Comparison of ENCODE assay signal across 17 cellular contexts in the genomic region with DNA sequence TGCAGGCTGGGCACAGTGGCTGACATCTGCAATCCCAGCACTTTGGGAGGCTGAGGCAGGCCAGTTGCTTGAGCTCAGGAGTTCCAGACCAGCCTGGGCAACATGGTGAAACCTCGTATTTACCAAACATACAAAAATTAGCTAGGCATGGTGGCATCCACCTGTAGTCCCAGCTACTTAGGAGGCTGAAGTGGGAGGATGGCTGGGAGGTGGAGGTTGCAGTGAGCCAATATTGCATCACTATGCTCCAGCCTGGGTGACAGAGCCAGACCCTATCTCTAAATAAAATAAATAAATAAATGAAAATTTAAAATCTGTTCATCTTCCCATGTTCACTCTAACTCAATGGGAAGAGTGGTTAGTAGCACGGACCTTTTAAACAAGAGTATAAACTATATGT.
DNase-seq lines count a peak whose midpoint lies in the region; ATAC-seq, FAIRE-seq and TF ChIP-seq lines count a peak whose summit lies in the region.
"Had no signal": no experiment of that assay in that cellular context is flagged by ENCODE, and none has a peak within 500 bp of the region (broad histone marks: within the 10 kb centered on the region; RNA-seq: fewer than 3 reads in every experiment).

No MANE protein-coding gene starts in this region.

- DNase-seq in activated CD4-positive, alpha-beta T cell treated with anti-CD3 and anti-CD28 coated beads for 36 hours: no peak
- DNase-seq in activated CD4-positive, alpha-beta T cell treated with anti-CD3 and anti-CD28 coated beads, Interleukin-2, amount 50 U/mL, for 4 hours: no peak
- no peak for DNase-seq in GM23248
- no peak for DNase-seq in K562 (ENCODE audit: extremely low read depth in 1 of 4, low spot score in 3 of 4)
- DNase-seq in natural killer cell treated with Interleukin-12 subunit alpha and Interleukin-12 subunit beta and Interleukin-15 and Interleukin-18, amount 100 ng/mL, for 72 hours (ENCODE audit: low spot score): no peak
- no peak for DNase-seq in activated T-helper 2 cell treated with anti-CD3 and anti-CD28 coated beads, Interferon-gamma antibody, Interleukin-2, Interleukin-4, amounts not matched to agents 10 μg/mL and 5 μg/mL and 100 μg/mL, durations not matched to agents 14 hours and 24 hours and 36 hours (ENCODE audit: low spot score)
- DNase-seq: KBM-7, NCI-H1092, NCI-H1694, NCI-H2107, NCI-H226, NCI-H526 treated with DMSO at 0.1 percent for 48 hours, OCI-M1 had no signal

- no peak overlapping the region for H3K4me2 ChIP-seq in GM23248 (ENCODE audit: unreplicated experiment)
- H3K4me2 ChIP-seq in K562 (ENCODE audit: insufficient read depth, low read length): no peak overlapping the region
- H3K4me2 ChIP-seq: BLaER1 treated with 17β-estradiol and CSF1 and Interleukin-3, amounts not matched to agents 10 nM and 100 nM had no signal

- H3K27ac ChIP-seq in GM23248 (0 out of 2 replicates have a peak overlapping the region, but pooled peaks have one; percentile 1), K562 (ENCODE audit: extremely low read depth, low read depth, low read length) (no peak overlapping the region)
- H3K27ac ChIP-seq: 22Rv1; BLaER1 treated with 17β-estradiol and CSF1 and Interleukin-3, amounts not matched to agents 10 nM and 100 nM had no signal

- H3K4me3 Mint-ChIP-seq in activated CD4-positive, alpha-beta T cell treated with anti-CD3 and anti-CD28 coated beads for 36 hours: no peak overlapping the region
- H3K4me3 Mint-ChIP-seq in natural killer cell treated with Interleukin-12 subunit alpha and Interleukin-12 subunit beta and Interleukin-15 and Interleukin-18, amount 100 ng/mL, for 72 hours: no peak overlapping the region
- no peak overlapping the region for H3K4me3 Mint-ChIP-seq in activated T-helper 2 cell treated with anti-CD3 and anti-CD28 coated beads, Interferon-gamma antibody, Interleukin-2, Interleukin-4, amounts not matched to agents 10 μg/mL and 5 μg/mL and 100 μg/mL, durations not matched to agents 14 hours and 24 hours and 36 hours (ENCODE audit: low read depth)

- no peak overlapping the region for H2AFZ ChIP-seq in GM23248
- no peak overlapping the region for H2AFZ ChIP-seq in K562 (ENCODE audit: low read depth, low read length)

- peaks cover 25% of the 10 kb centered on the region for H3K4me1 Mint-ChIP-seq in activated CD4-positive, alpha-beta T cell treated with anti-CD3 and anti-CD28 coated beads for 36 hours
- H3K4me1 Mint-ChIP-seq in natural killer cell treated with Interleukin-12 subunit alpha and Interleukin-12 subunit beta and Interleukin-15 and Interleukin-18, amount 100 ng/mL, for 72 hours (ENCODE audit: low read depth in 2 of 2): peaks cover 29 to 32% of the 10 kb centered on the region in 2 donors
- H3K4me1 Mint-ChIP-seq in activated T-helper 2 cell treated with anti-CD3 and anti-CD28 coated beads, Interferon-gamma antibody, Interleukin-2, Interleukin-4, amounts not matched to agents 10 μg/mL and 5 μg/mL and 100 μg/mL, durations not matched to agents 14 hours and 24 hours and 36 hours (ENCODE audit: low read depth): peaks cover 12% of the 10 kb centered on the region

- intact Hi-C loops in activated CD4-positive, alpha-beta T cell treated with anti-CD3 and anti-CD28 coated beads for 36 hours (cut with DNase I, micrococcal nuclease): no loop called here
- intact Hi-C loops in K562 (cut with micrococcal nuclease): no loop called here
- intact Hi-C loops in activated T-helper 2 cell treated with anti-CD3 and anti-CD28 coated beads, Interferon-gamma antibody, Interleukin-2, Interleukin-4, amounts not matched to agents 10 μg/mL and 5 μg/mL and 100 μg/mL, durations not matched to agents 14 hours and 24 hours and 36 hours (cut with micrococcal nuclease): no loop called here

- H3F3A ChIP-seq in GM23248 (ENCODE audit: insufficient read depth): peaks cover 98% of the 10 kb centered on the region

- TF ChIP-seq RAD21 in K562 (CRISPR knock-in tag; conservative IDR thresholded peaks at IDR 0.05 in 1 of 2, IDR thresholded peaks at IDR 0.05 in 1 of 2): no peak

- no TSS peak for BruUV-seq in K562 (replicated peaks; lab: Mats Ljungman, UMichigan)

- H3K9me3 ChIP-seq in GM23248 (ENCODE audit: low read depth): no peaks in the 10 kb centered on the region
- no peaks in the 10 kb centered on the region for H3K9me3 ChIP-seq in K562 (replicated peaks; ENCODE audit: control insufficient read depth, insufficient read depth, low read depth, low read length)
- H3K9me3 ChIP-seq: BLaER1 treated with 17β-estradiol and CSF1 and Interleukin-3, amounts not matched to agents 10 nM and 100 nM had no signal

- peaks cover 80% of the 10 kb centered on the region for H3K79me2 ChIP-seq in GM23248 (ENCODE audit: insufficient read depth)
- no peaks in the 10 kb centered on the region for H3K79me2 ChIP-seq in K562 (ENCODE audit: control insufficient read depth, insufficient read depth, low read length)

- no peak for FAIRE-seq in K562 (lab: Jason Lieb, UNC)

- CTCF ChIA-PET in activated CD4-positive, alpha-beta T cell treated with anti-CD3 and anti-CD28 coated beads for 36 hours (lab: Charles Lee): no interaction called here
- CTCF ChIA-PET in K562 (lab: Yijun Ruan, JAX; ENCODE audit: low intra/inter-chr PET ratio): no interaction called here

- peaks cover 61% of the 10 kb centered on the region for H3K36me3 Mint-ChIP-seq in activated CD4-positive, alpha-beta T cell treated with anti-CD3 and anti-CD28 coated beads for 36 hours (ENCODE audit: low read depth)
- H3K36me3 Mint-ChIP-seq in natural killer cell treated with Interleukin-12 subunit alpha and Interleukin-12 subunit beta and Interleukin-15 and Interleukin-18, amount 100 ng/mL, for 72 hours: peaks cover 27% of the 10 kb centered on the region
- peaks cover 73% of the 10 kb centered on the region for H3K36me3 Mint-ChIP-seq in activated T-helper 2 cell treated with anti-CD3 and anti-CD28 coated beads, Interferon-gamma antibody, Interleukin-2, Interleukin-4, amounts not matched to agents 10 μg/mL and 5 μg/mL and 100 μg/mL, durations not matched to agents 14 hours and 24 hours and 36 hours (ENCODE audit: low read depth)

- in situ Hi-C loops in GM23248 (cut with MboI): no loop called here
- in situ Hi-C loops in K562 (cut with MboI): no loop called here

- TF ChIP-seq POLR2A in K562 (conservative IDR thresholded peaks at IDR 0.05): no peak

- 81 to 87% methylated on average over 2 of the region's 2 CpGs for WGBS in GM23248 (ENCODE audit: low coverage in 1 of 2, low lambda C conversion rate in 2 of 2, missing lambda C conversion rate in 2 of 2), 2 experiments
- WGBS in K562 (ENCODE audit: insufficient coverage, low coverage, missing lambda C conversion rate): 81% methylated on average over 2 of the region's 2 CpGs

- H3K36me3 ChIP-seq in GM23248 (ENCODE audit: low read depth) (peaks cover 68% of the 10 kb centered on the region), K562 (ENCODE audit: control insufficient read depth, insufficient read depth, low read length) (peaks cover 22% of the 10 kb centered on the region; the same call in 1 of the 3 replicates)

- no peaks in the 10 kb centered on the region for H3K27me3 ChIP-seq in GM23248 (replicated peaks; ENCODE audit: insufficient read depth)
- no peaks in the 10 kb centered on the region for H3K27me3 ChIP-seq in K562 (ENCODE audit: control insufficient read depth in 2 of 2, insufficient read depth in 2 of 2, low read length in 2 of 2)
- H3K27me3 ChIP-seq: BLaER1 treated with 17β-estradiol and CSF1 and Interleukin-3, amounts not matched to agents 10 nM and 100 nM had no signal

- H3K4me1 ChIP-seq in GM23248 (ENCODE audit: insufficient read depth) (peaks cover 3% of the 10 kb centered on the region; the same call in 1 of the 2 replicates), K562 (replicated peaks in 1 of 2; ENCODE audit: control insufficient read depth in 2 of 2, insufficient read depth in 2 of 2, low read length in 2 of 2) (peaks cover 0 to 6% of the 10 kb centered on the region in 2 experiments; a peak in 1 of 5 replicates)
- H3K4me1 ChIP-seq: BLaER1 treated with 17β-estradiol and CSF1 and Interleukin-3, amounts not matched to agents 10 nM and 100 nM had no signal

- H3K9me2 ChIP-seq in GM23248 (ENCODE audit: insufficient read depth): no peaks in the 10 kb centered on the region

- no peak for ATAC-seq in activated CD4-positive, alpha-beta T cell treated with anti-CD3 and anti-CD28 coated beads for 36 hours
- ATAC-seq in K562 (no peak), GM19467 (IDR thresholded peaks at IDR 0.05; ENCODE audit: unreplicated experiment) (no peak), GM18502 (IDR thresholded peaks at IDR 0.05; ENCODE audit: poor library complexity, unreplicated experiment) (no peak)
- no peak for ATAC-seq in natural killer cell treated with Interleukin-12 subunit alpha and Interleukin-12 subunit beta and Interleukin-15 and Interleukin-18, amount 100 ng/mL, for 72 hours

- H3K27me3 Mint-ChIP-seq in activated CD4-positive, alpha-beta T cell treated with anti-CD3 and anti-CD28 coated beads for 36 hours: no peaks in the 10 kb centered on the region
- H3K27me3 Mint-ChIP-seq in natural killer cell treated with Interleukin-12 subunit alpha and Interleukin-12 subunit beta and Interleukin-15 and Interleukin-18, amount 100 ng/mL, for 72 hours: no peaks in the 10 kb centered on the region
- H3K27me3 Mint-ChIP-seq in activated T-helper 2 cell treated with anti-CD3 and anti-CD28 coated beads, Interferon-gamma antibody, Interleukin-2, Interleukin-4, amounts not matched to agents 10 μg/mL and 5 μg/mL and 100 μg/mL, durations not matched to agents 14 hours and 24 hours and 36 hours (ENCODE audit: low read depth): no peaks in the 10 kb centered on the region

- peak overlapping the region; percentile 22 for H3K27ac Mint-ChIP-seq in activated CD4-positive, alpha-beta T cell treated with anti-CD3 and anti-CD28 coated beads for 36 hours
- H3K27ac Mint-ChIP-seq in natural killer cell treated with Interleukin-12 subunit alpha and Interleukin-12 subunit beta and Interleukin-15 and Interleukin-18, amount 100 ng/mL, for 72 hours: peak overlapping the region; percentile 34 to 66
- no peak overlapping the region for H3K27ac Mint-ChIP-seq in activated T-helper 2 cell treated with anti-CD3 and anti-CD28 coated beads, Interferon-gamma antibody, Interleukin-2, Interleukin-4, amounts not matched to agents 10 μg/mL and 5 μg/mL and 100 μg/mL, durations not matched to agents 14 hours and 24 hours and 36 hours

- H3K4me3 ChIP-seq in GM23248: no peak overlapping the region
- H3K4me3 ChIP-seq in K562: no peak overlapping the region
- H3K4me3 ChIP-seq: BLaER1 treated with 17β-estradiol and CSF1 and Interleukin-3, amounts not matched to agents 10 nM and 100 nM had no signal

- H3K9ac ChIP-seq in GM23248 (no peak overlapping the region), K562 (ENCODE audit: insufficient read depth in 1 of 2, low read depth in 2 of 2, low read length in 2 of 2) (no peak overlapping the region)
- H3K9ac ChIP-seq: BLaER1 treated with 17β-estradiol and CSF1 and Interleukin-3, amounts not matched to agents 10 nM and 100 nM had no signal

- POLR2A ChIA-PET in activated CD4-positive, alpha-beta T cell treated with anti-CD3 and anti-CD28 coated beads for 36 hours (lab: Charles Lee): no interaction called here
- POLR2A ChIA-PET in K562 (lab: Yijun Ruan, JAX): no interaction called here

- no peak for TF ChIP-seq EP300 in K562 (IDR thresholded peaks at IDR 0.05; ENCODE audit: low read length)

- no peaks in the 10 kb centered on the region for H3K9me3 Mint-ChIP-seq in activated CD4-positive, alpha-beta T cell treated with anti-CD3 and anti-CD28 coated beads for 36 hours (ENCODE audit: low read depth)
- no peaks in the 10 kb centered on the region for H3K9me3 Mint-ChIP-seq in natural killer cell treated with Interleukin-12 subunit alpha and Interleukin-12 subunit beta and Interleukin-15 and Interleukin-18, amount 100 ng/mL, for 72 hours
- H3K9me3 Mint-ChIP-seq in activated T-helper 2 cell treated with anti-CD3 and anti-CD28 coated beads, Interferon-gamma antibody, Interleukin-2, Interleukin-4, amounts not matched to agents 10 μg/mL and 5 μg/mL and 100 μg/mL, durations not matched to agents 14 hours and 24 hours and 36 hours: no peaks in the 10 kb centered on the region

- H4K20me1 ChIP-seq in GM23248 (ENCODE audit: insufficient read depth) (no peaks in the 10 kb centered on the region), K562 (replicated peaks; ENCODE audit: control insufficient read depth, insufficient read depth, low read length) (no peaks in the 10 kb centered on the region)

- no peaks in the 10 kb centered on the region for H3K9me1 ChIP-seq in K562 (ENCODE audit: control insufficient read depth, insufficient read depth, low read length)

- TF ChIP-seq CTCF in K562 (IDR thresholded peaks at IDR 0.05 in 2 of 3, conservative IDR thresholded peaks at IDR 0.05 in 1 of 3; ENCODE audit: insufficient read depth in 2 of 3, low read depth in 1 of 3, low read length in 3 of 3): no peak
